1 cellular context compared by ENCODE assay signal in the genomic region with DNA sequence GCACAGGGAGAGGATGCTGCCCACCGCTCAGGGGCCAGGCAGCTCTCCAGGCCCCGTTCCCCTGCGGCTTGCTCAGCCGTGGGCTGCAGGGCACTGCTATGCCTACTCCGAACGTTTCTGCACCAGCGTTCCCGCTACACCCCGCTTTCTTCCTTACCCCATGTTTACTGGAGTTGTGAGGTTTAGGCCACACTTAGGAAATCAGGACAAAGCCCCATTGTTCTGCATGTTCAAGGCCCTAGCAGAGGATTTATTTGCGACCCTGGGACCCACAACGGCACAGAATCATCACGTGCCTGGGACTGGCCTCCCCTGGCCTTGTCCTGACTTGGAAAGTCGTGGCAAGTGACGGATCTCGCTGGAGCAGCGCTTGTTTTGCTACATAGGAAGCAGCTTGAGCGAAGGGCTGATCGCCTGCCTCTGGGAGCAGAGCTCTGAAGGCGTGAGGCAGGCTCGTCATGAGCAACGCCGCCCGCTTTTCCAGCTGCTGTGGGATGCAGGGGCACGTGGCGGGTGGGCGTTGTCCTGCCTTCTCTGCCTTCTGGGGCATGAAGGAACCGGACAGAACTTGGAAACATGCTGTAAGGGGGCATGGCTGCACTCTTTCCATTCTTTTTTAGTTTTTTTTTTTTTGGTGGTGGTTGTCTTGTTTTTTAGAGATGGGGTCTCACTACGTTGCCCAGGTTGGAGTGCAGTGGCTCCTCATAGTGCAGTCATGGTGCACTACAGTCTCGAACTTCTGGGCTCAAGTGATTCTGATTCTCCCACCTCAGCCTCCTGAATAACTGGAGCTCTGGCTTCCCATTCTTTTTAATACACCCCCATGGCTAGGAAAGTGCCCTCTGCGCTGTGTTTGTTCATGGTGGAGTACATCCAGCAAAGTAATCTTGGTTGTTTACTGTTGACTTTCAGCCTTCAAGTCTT.
TF ChIP-seq lines count a peak whose summit lies in the region.

No MANE protein-coding gene starts in this region.

TF ChIP-seq in H1, 55 proteins besides CTCF, POLR2A, EP300 and RAD21:
- TF ChIP-seq, protein P1, sequence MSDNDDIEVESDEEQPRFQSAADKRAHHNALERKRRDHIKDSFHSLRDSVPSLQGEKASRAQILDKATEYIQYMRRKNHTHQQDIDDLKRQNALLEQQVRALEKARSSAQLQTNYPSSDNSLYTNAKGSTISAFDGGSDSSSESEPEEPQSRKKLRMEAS (IDR thresholded peaks at IDR 0.05): no peak
